1 cellular context compared by ENCODE assay signal in genomic region chr10:21329995-21330627, GRCh38.
TF ChIP-seq lines count a peak whose summit lies in the region.

No MANE protein-coding gene starts in this region.

TF ChIP-seq in SK-N-SH, 30 proteins besides CTCF, POLR2A, EP300 and RAD21 (continued from another document):
- TF ChIP-seq USF1 (IDR thresholded peaks at IDR 0.05; ENCODE audit: borderline replicate concordance, low read depth) (no peak), IRF3 (IDR thresholded peaks at IDR 0.05; ENCODE audit: low read depth, low read length) (no peak), YY1 (IDR thresholded peaks at IDR 0.05; ENCODE audit: low read depth) (no peak)
